Comparison of ENCODE assay signal across 26 cellular contexts in genomic region chr4:147040874-147041273, GRCh38.
"Had no signal": no experiment of that assay in that cellular context is flagged by ENCODE, and none has a peak within 500 bp of the region (broad histone marks: within the 10 kb centered on the region; RNA-seq: fewer than 3 reads in every experiment).

No MANE protein-coding gene starts in this region.

- H3K9me3 ChIP-seq: ovary, psoas muscle, spleen, suprapubic skin, testis, tibial artery, transverse colon, upper lobe of right lung, uterus had no signal

- H3K4me3 ChIP-seq: neural progenitor cell, ovary, psoas muscle, skin epidermis, smooth muscle cell, spleen, suprapubic skin, testis, tibial artery, transverse colon, upper lobe of right lung, uterus had no signal

- H2AFZ ChIP-seq: neural progenitor cell, parathyroid adenoma had no signal

- H3K27ac ChIP-seq: neural progenitor cell, ovary, parathyroid adenoma, psoas muscle, skin epidermis, spleen, suprapubic skin, testis, tibial artery, transverse colon, upper lobe of right lung, uterus had no signal

- H3K27me3 ChIP-seq: neural progenitor cell, ovary, suprapubic skin, testis, tibial artery, transverse colon, upper lobe of right lung, uterus had no signal

- H3K4me1 ChIP-seq: neural progenitor cell, parathyroid adenoma, psoas muscle, spleen, testis, tibial artery, transverse colon, upper lobe of right lung, uterus had no signal

- DNase-seq: natural killer cell; occipital lobe; ovary; psoas muscle; right cardiac atrium; spleen; stimulated activated CD4-positive, alpha-beta T cell treated with anti-CD3 and anti-CD28 coated beads, Interleukin-12 subunit alpha, Interleukin-12 subunit beta, amount 100 ng/mL, for 4 hours; stimulated activated CD4-positive, alpha-beta T cell treated with anti-CD3 and anti-CD28 coated beads, Interleukin-1b, Interleukin-23, amount 100 ng/mL, for 48 hours; stimulated activated CD4-positive, alpha-beta T cell treated with anti-CD3 and anti-CD28 coated beads, Interleukin-4, amount 100 ng/mL, for 1 hour; stimulated activated CD4-positive, alpha-beta T cell treated with anti-CD3 and anti-CD28 coated beads, Interleukin-4, amount 100 ng/mL, for 4 hours; stimulated activated CD8-positive, alpha-beta memory T cell treated with anti-CD3 and anti-CD28 coated beads, Interleukin-4, amount 100 ng/mL, for 48 hours; stimulated activated naive CD4-positive, alpha-beta T cell; stimulated activated naive CD8-positive, alpha-beta T cell treated with anti-CD3 and anti-CD28 coated beads, Interleukin-15, amount 100 ng/mL, for 72 hours; stimulated activated naive CD8-positive, alpha-beta T cell treated with anti-CD3 and anti-CD28 coated beads, Interleukin-15, Interleukin-2, amounts not matched to agents 100 U/mL and 50 U/mL, for 24 hours; testis; tibial artery; transverse colon; upper lobe of right lung; uterus had no signal

- H3K36me3 ChIP-seq: neural progenitor cell, ovary, spleen, suprapubic skin, tibial artery, transverse colon, upper lobe of right lung, uterus had no signal

- H3K79me2 ChIP-seq: parathyroid adenoma had no signal

- H3K4me2 ChIP-seq: neural progenitor cell, smooth muscle cell had no signal

- ATAC-seq: natural killer cell; psoas muscle; right cardiac atrium; sciatic nerve; stimulated activated memory B cell treated with anti-CD40 and anti-IgM and Interleukin-4, amounts not matched to agents 10 μg/mL and 1 μg/mL and 100 μg/mL, for 72 hours; stimulated activated naive CD8-positive, alpha-beta T cell treated with anti-CD3 and anti-CD28 coated beads, Interleukin-15, amount 100 ng/mL, for 72 hours; stimulated activated naive CD8-positive, alpha-beta T cell treated with anti-CD3 and anti-CD28 coated beads, Interleukin-15, Interleukin-2, amounts not matched to agents 100 U/mL and 50 U/mL, for 24 hours; upper lobe of right lung had no signal

- H3K9ac ChIP-seq: neural progenitor cell, parathyroid adenoma had no signal
